Comparison of ENCODE assay signal across 8 cellular contexts in genomic region chr12:127559349-127560040, GRCh38.
DNase-seq lines count a peak whose midpoint lies in the region; ATAC-seq and TF ChIP-seq lines count a peak whose summit lies in the region.

No MANE protein-coding gene starts in this region.

- peak overlapping the region; percentile 92 for H3K27ac Mint-ChIP-seq in HFFc6

- H3K27me3 Mint-ChIP-seq in HFFc6 (ENCODE audit: insufficient read depth): no peaks in the 10 kb centered on the region; the same call in 1 of the 2 replicates

- intact Hi-C loops in sciatic nerve (cut with DNase I): no loop called here

- H3K9me3 Mint-ChIP-seq in HFFc6: no peaks in the 10 kb centered on the region; the same call in 1 of the 2 replicates

- H3K4me3 ChIP-seq in WI38 (ENCODE audit: low read depth, low read length) (no peak overlapping the region), epithelial cell of proximal tubule (ENCODE audit: low read depth, low read length) (no peak overlapping the region)

- H3K36me3 Mint-ChIP-seq in HFFc6 (ENCODE audit: low read depth): 0 out of 2 replicates have a peak, but pooled peaks cover under 1% of the 10 kb centered on the region

- peaks cover 72% of the 10 kb centered on the region for H3K4me1 Mint-ChIP-seq in HFFc6 (ENCODE audit: low read depth)

- H3K4me3 Mint-ChIP-seq in HFFc6: peak overlapping the region; percentile 62

- ATAC-seq in sciatic nerve (peak; percentile 30), GM21526 (IDR thresholded peaks at IDR 0.05; ENCODE audit: low FRiP score, unreplicated experiment) (no peak)

- DNase-seq in ELF-1 (ENCODE audit: low read depth, low spot score) (peak; percentile 57), HFFc6 (peak; percentile 96), NCI-H1930 (lab: John Stamatoyannopoulos, UW) (peak; percentile 50 to 83), epithelial cell of proximal tubule (ENCODE audit: low read depth) (no peak), sciatic nerve (ENCODE audit: low spot score) (no peak), GF-D8 (lab: John Stamatoyannopoulos, UW) (no peak)

- TF ChIP-seq CTCF in HFFc6 (IDR thresholded peaks at IDR 0.05) (peak; percentile 85), WI38 (IDR thresholded peaks at IDR 0.05; ENCODE audit: low read depth, low read length) (peak; percentile 92), epithelial cell of proximal tubule (conservative IDR thresholded peaks at IDR 0.05; ENCODE audit: low read depth, low read length) (peak; percentile 42)

Comparison
In these comparisons a context has a peak if more than half of its experiments do, and no peak if none do; other contexts are left out.
1. DNase-seq: peak in ELF-1 (single experiment), HFFc6 (single experiment) and NCI-H1930 (2 of 2); none in epithelial cell of proximal tubule (single experiment), sciatic nerve (single experiment) and GF-D8 (single experiment).
2. CTCF ChIP-seq: peak in every context shown above with its lines; median percentile 92 in WI38; 85 in HFFc6; 42 in epithelial cell of proximal tubule.